ENCODE assay signal across 15 cellular contexts in the genomic region with DNA sequence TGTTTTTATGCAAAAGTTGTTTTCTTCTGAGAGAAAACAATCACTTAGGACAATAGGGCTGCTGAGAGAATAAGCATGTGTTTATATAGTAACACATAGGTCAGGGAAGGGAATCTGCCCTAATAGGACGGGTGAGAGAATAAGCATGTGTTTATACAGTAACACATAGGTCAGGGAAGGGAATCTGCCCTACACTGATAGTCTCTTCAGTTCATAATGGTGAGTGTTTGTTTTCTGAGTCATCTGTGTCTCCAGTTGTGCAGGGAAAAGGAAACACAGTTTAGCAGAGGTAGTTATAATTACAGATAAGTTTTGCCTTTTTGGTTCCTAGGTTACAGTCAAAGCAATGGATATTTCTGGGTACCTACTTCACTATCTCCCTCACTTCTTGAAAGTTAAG.
DNase-seq lines count a peak whose midpoint lies in the region; ATAC-seq, FAIRE-seq and TF ChIP-seq lines count a peak whose summit lies in the region.
"Had no signal": no experiment of that assay in that cellular context is flagged by ENCODE, and none has a peak within 500 bp of the region (broad histone marks: within the 10 kb centered on the region; RNA-seq: fewer than 3 reads in every experiment).

No MANE protein-coding gene starts in this region.

- no peak overlapping the region for H3K27ac ChIP-seq in SK-N-SH (ENCODE audit: low read depth in 2 of 2, low read length in 1 of 2)
- H3K27ac ChIP-seq: C4-2B, SJSA1 had no signal

- no peak for TF ChIP-seq EP300 in SK-N-SH (IDR thresholded peaks at IDR 0.05; ENCODE audit: borderline replicate concordance in 1 of 2, low read depth in 1 of 2, low read length in 1 of 2)

- FAIRE-seq in bronchial epithelial cell (lab: Jason Lieb, UNC) (no peak), HTR-8/SVneo (lab: Jason Lieb, UNC) (no peak)
- FAIRE-seq: A204.1 had no signal

- TF ChIP-seq RAD21 in SK-N-SH (IDR thresholded peaks at IDR 0.05; ENCODE audit: low read length): no peak

- H3K4me3 ChIP-seq in SK-N-SH (ENCODE audit: low read depth in 2 of 2, low read length in 1 of 2) (no peak overlapping the region), bronchial epithelial cell (ENCODE audit: low read depth, low read length) (no peak overlapping the region)
- H3K4me3 ChIP-seq: GM23338, SJSA1 had no signal

- H3F3A ChIP-seq in SK-N-SH (replicated peaks; ENCODE audit: insufficient read depth): no peaks in the 10 kb centered on the region

- no peaks in the 10 kb centered on the region for H3K9me2 ChIP-seq in SK-N-SH

- H4K20me1 ChIP-seq in SK-N-SH (ENCODE audit: insufficient read depth): no peaks in the 10 kb centered on the region

- POLR2A ChIA-PET in SK-N-SH (lab: Yijun Ruan, JAX): no interaction called here

- DNase-seq in SK-N-SH (no peak), NCI-H345 treated with DMSO at 0.1 percent for 48 hours (lab: John Stamatoyannopoulos, UW; ENCODE audit: unreplicated experiment) (peak; percentile 9), bronchial epithelial cell (ENCODE audit: low read depth) (peak; percentile 23), HTR-8/SVneo (ENCODE audit: insufficient read length, low spot score) (no peak), DMS79 (lab: John Stamatoyannopoulos, UW) (no peak)
- DNase-seq: Caco-2, NCI-H1417 treated with DMSO at 0.1 percent for 48 hours, NCI-H2227 treated with DMSO at 0.1 percent for 48 hours had no signal

- H3K4me1 ChIP-seq in SK-N-SH (ENCODE audit: control insufficient read depth in 1 of 2, insufficient read depth in 2 of 2, low read depth in 1 of 2, low read length in 1 of 2): no peaks in the 10 kb centered on the region
- H3K4me1 ChIP-seq: SJSA1 had no signal

- no peak overlapping the region for H3K9ac ChIP-seq in SK-N-SH

- WGBS in SK-N-SH (ENCODE audit: low lambda C conversion rate): 5% methylated on average over 1 of the region's 1 CpG

- CTCF ChIA-PET in SK-N-SH (lab: Yijun Ruan, JAX): no interaction called here

- no peak overlapping the region for H2AFZ ChIP-seq in SK-N-SH (ENCODE audit: low read depth)
- H2AFZ ChIP-seq: GM23338 had no signal

- H3K9me3 ChIP-seq in SK-N-SH: no peaks in the 10 kb centered on the region

- H3K4me2 ChIP-seq in SK-N-SH: no peak overlapping the region
- H3K4me2 ChIP-seq: GM23338 had no signal

- no peak for ATAC-seq in SK-N-SH treated with all-trans-retinoic acid at 6 μM for 48 hours
- no peak for ATAC-seq in HG03196 (IDR thresholded peaks at IDR 0.05; ENCODE audit: unreplicated experiment)
- ATAC-seq in HG03159 (IDR thresholded peaks at IDR 0.05; ENCODE audit: unreplicated experiment): no peak
- ATAC-seq: GM23338 had no signal

- H3K36me3 ChIP-seq in SK-N-SH (replicated peaks in 1 of 2; ENCODE audit: control insufficient read depth in 1 of 2, insufficient read depth in 2 of 2, low read length in 1 of 2) (no peaks in the 10 kb centered on the region), bronchial epithelial cell (ENCODE audit: control insufficient read depth, insufficient read depth, low read length) (no peaks in the 10 kb centered on the region)
- H3K36me3 ChIP-seq: SJSA1 had no signal

- no peaks in the 10 kb centered on the region for H3K79me2 ChIP-seq in SK-N-SH (ENCODE audit: insufficient read depth)

- TF ChIP-seq CTCF in SK-N-SH (IDR thresholded peaks at IDR 0.05) (no peak), bronchial epithelial cell (IDR thresholded peaks at IDR 0.05; ENCODE audit: insufficient read depth, low read length, severe bottlenecking) (no peak)

- H3K27me3 ChIP-seq in SK-N-SH (ENCODE audit: insufficient read depth) (no peaks in the 10 kb centered on the region), bronchial epithelial cell (ENCODE audit: control insufficient read depth, insufficient read depth, low read length) (no peaks in the 10 kb centered on the region)
- H3K27me3 ChIP-seq: SJSA1 had no signal

TF ChIP-seq in SK-N-SH treated with all-trans-retinoic acid at 6 μM for 48 hours, 23 proteins besides CTCF, POLR2A, EP300 and RAD21:
- TF ChIP-seq ZNF565 (CRISPR knock-in tag; conservative IDR thresholded peaks at IDR 0.05; ENCODE audit: low read depth): no peak
- peak; percentile 10; the same call in 1 of the 2 replicates for TF ChIP-seq ISL1 (CRISPR knock-in tag; IDR thresholded peaks at IDR 0.05)

TF ChIP-seq in SK-N-SH, 30 proteins besides CTCF, POLR2A, EP300 and RAD21:
- TF ChIP-seq TEAD4 (IDR thresholded peaks at IDR 0.05; ENCODE audit: borderline replicate concordance, insufficient read depth) (no peak), RXRA (IDR thresholded peaks at IDR 0.05; ENCODE audit: borderline replicate concordance, low read depth) (no peak), PBX3 (IDR thresholded peaks at IDR 0.05) (no peak), FOSL2 (IDR thresholded peaks at IDR 0.05; ENCODE audit: borderline replicate concordance, low read depth) (no peak), TCF12 (IDR thresholded peaks at IDR 0.05) (no peak), FOXM1 (IDR thresholded peaks at IDR 0.05; ENCODE audit: low read depth) (no peak)
- TF ChIP-seq, protein P1, sequence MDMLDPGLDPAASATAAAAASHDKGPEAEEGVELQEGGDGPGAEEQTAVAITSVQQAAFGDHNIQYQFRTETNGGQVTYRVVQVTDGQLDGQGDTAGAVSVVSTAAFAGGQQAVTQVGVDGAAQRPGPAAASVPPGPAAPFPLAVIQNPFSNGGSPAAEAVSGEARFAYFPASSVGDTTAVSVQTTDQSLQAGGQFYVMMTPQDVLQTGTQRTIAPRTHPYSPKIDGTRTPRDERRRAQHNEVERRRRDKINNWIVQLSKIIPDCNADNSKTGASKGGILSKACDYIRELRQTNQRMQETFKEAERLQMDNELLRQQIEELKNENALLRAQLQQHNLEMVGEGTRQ (IDR thresholded peaks at IDR 0.05; ENCODE audit: borderline replicate concordance, low read depth, low read length): no peak
- TF ChIP-seq, protein P2, sequence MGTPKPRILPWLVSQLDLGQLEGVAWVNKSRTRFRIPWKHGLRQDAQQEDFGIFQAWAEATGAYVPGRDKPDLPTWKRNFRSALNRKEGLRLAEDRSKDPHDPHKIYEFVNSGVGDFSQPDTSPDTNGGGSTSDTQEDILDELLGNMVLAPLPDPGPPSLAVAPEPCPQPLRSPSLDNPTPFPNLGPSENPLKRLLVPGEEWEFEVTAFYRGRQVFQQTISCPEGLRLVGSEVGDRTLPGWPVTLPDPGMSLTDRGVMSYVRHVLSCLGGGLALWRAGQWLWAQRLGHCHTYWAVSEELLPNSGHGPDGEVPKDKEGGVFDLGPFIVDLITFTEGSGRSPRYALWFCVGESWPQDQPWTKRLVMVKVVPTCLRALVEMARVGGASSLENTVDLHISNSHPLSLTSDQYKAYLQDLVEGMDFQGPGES (IDR thresholded peaks at IDR 0.05; ENCODE audit: low read depth, low read length): no peak

Comparison
In these comparisons a context has a peak if more than half of its experiments do, and no peak if none do; other contexts are left out.
1. DNase-seq: peak in NCI-H345 treated with DMSO at 0.1 percent for 48 hours (single experiment) and bronchial epithelial cell (single experiment); none in SK-N-SH (single experiment), HTR-8/SVneo (single experiment) and DMS79 (single experiment).